Comparison of ENCODE assay signal across 15 cellular contexts in genomic region chr6:90288404-90288803, GRCh38. TPM values are rescaled to one million over a fixed set of nuclear protein-coding genes. Genes with fewer than 3 reads are reported as not detected.
DNase-seq lines count a peak whose midpoint lies in the region; ATAC-seq and TF ChIP-seq lines count a peak whose summit lies in the region.
"Had no signal": no experiment of that assay in that cellular context is flagged by ENCODE, and none has a peak within 500 bp of the region (broad histone marks: within the 10 kb centered on the region; RNA-seq: fewer than 3 reads in every experiment).

No MANE protein-coding gene starts in this region.

- peaks cover 63% of the 10 kb centered on the region for H3K36me3 Mint-ChIP-seq in activated CD8-positive, alpha-beta T cell treated with anti-CD3 and anti-CD28 coated beads for 36 hours (ENCODE audit: low read depth)
- H3K36me3 Mint-ChIP-seq in activated CD8-positive, alpha-beta T cell treated with anti-CD3 and anti-CD28 coated beads, Interleukin-2, amount 10 ng/mL, durations not matched to agents 7 days and 5 days (ENCODE audit: low read depth), result peaks cover 56% of the 10 kb centered on the region
- H3K36me3 Mint-ChIP-seq in osteocyte (ENCODE audit: unreplicated experiment), result peaks cover 6% of the 10 kb centered on the region

- H3K27ac ChIP-seq in psoas muscle (peak overlapping the region; percentile 65), RWPE1 (no peak overlapping the region)
- H3K27ac ChIP-seq: esophagus squamous epithelium had no signal

- H3K27me3 ChIP-seq in psoas muscle (ENCODE audit: insufficient read depth in 3 of 3, low read length in 2 of 3), result no peaks in the 10 kb centered on the region

- H3K9me3 ChIP-seq in psoas muscle, result no peaks in the 10 kb centered on the region

- peak overlapping the region; percentile 2 for H3K4me3 Mint-ChIP-seq in activated CD8-positive, alpha-beta T cell treated with anti-CD3 and anti-CD28 coated beads for 36 hours
- H3K4me3 Mint-ChIP-seq in activated CD8-positive, alpha-beta T cell treated with anti-CD3 and anti-CD28 coated beads, Interleukin-2, amount 10 ng/mL, durations not matched to agents 7 days and 5 days, result no peak overlapping the region
- no peak overlapping the region for H3K4me3 Mint-ChIP-seq in osteocyte (ENCODE audit: unreplicated experiment)
- H3K4me3 Mint-ChIP-seq: HFFc6 had no signal

- H3K27ac Mint-ChIP-seq in activated CD8-positive, alpha-beta T cell treated with anti-CD3 and anti-CD28 coated beads for 36 hours, result peak overlapping the region; percentile 94
- no peak overlapping the region for H3K27ac Mint-ChIP-seq in activated CD8-positive, alpha-beta T cell treated with anti-CD3 and anti-CD28 coated beads, Interleukin-2, amount 10 ng/mL, durations not matched to agents 7 days and 5 days
- H3K27ac Mint-ChIP-seq in osteocyte (ENCODE audit: unreplicated experiment), result no peak overlapping the region
- H3K27ac Mint-ChIP-seq: HFFc6, progenitor cell of endocrine pancreas had no signal

- ATAC-seq in activated CD8-positive, alpha-beta T cell treated with anti-CD3 and anti-CD28 coated beads for 36 hours, result no peak
- ATAC-seq in activated CD8-positive, alpha-beta T cell treated with anti-CD3 and anti-CD28 coated beads, Interleukin-2, amount 10 ng/mL, durations not matched to agents 7 days and 5 days, result no peak
- no peak for ATAC-seq in psoas muscle
- no peak for ATAC-seq in HG03159 (IDR thresholded peaks at IDR 0.05; ENCODE audit: unreplicated experiment)

- POLR2A ChIA-PET in activated CD8-positive, alpha-beta T cell treated with anti-CD3 and anti-CD28 coated beads for 36 hours (lab: Charles Lee), result interaction anchor here (0.8 to 8.0 kb wide), 7 partner anchors 8 to 187 kb away, joined by 3 to 65 read pairs (median 4); no protein-coding TSS in a partner anchor
- POLR2A ChIA-PET in activated CD8-positive, alpha-beta T cell treated with anti-CD3 and anti-CD28 coated beads, Interleukin-2, amount 10 ng/mL, durations not matched to agents 7 days and 5 days (lab: Charles Lee), result interaction anchor here (1.0 to 5.2 kb wide), 7 partner anchors 7 to 191 kb away, joined by 3 to 30 read pairs (median 4); no protein-coding TSS in a partner anchor
- POLR2A ChIA-PET in RWPE1 (lab: Yijun Ruan, JAX; ENCODE audit: low non-redundant PET), result no interaction called here

- intact Hi-C loops in activated CD8-positive, alpha-beta T cell treated with anti-CD3 and anti-CD28 coated beads for 36 hours (cut with micrococcal nuclease), result loop anchor here (10.0 kb wide), 1 partner anchor 296 kb away; the partner anchor contains the start of gene MAP3K7
- intact Hi-C loops in psoas muscle (cut with DNase I), result loop anchor here in 1 of 2 donors (5.0 kb wide), 1 partner anchor 166 kb away; no protein-coding TSS in a partner anchor

- no peak overlapping the region for H3K4me3 ChIP-seq in psoas muscle
- H3K4me3 ChIP-seq: esophagus squamous epithelium had no signal

- CTCF ChIA-PET in activated CD8-positive, alpha-beta T cell treated with anti-CD3 and anti-CD28 coated beads for 36 hours (lab: Charles Lee), result interaction anchor here (0.8 to 14.0 kb wide), 13 partner anchors 15 to 470 kb away, joined by 3 to 231 read pairs (median 4); no protein-coding TSS in a partner anchor
- CTCF ChIA-PET in activated CD8-positive, alpha-beta T cell treated with anti-CD3 and anti-CD28 coated beads, Interleukin-2, amount 10 ng/mL, durations not matched to agents 7 days and 5 days (lab: Charles Lee), result interaction anchor here (0.7 to 8.3 kb wide), 20 partner anchors 10 to 348 kb away, joined by 3 to 253 read pairs (median 4); no protein-coding TSS in a partner anchor
- CTCF ChIA-PET in RWPE1 (lab: Yijun Ruan, JAX), result no interaction called here

- H3K9me3 Mint-ChIP-seq in activated CD8-positive, alpha-beta T cell treated with anti-CD3 and anti-CD28 coated beads for 36 hours, result peaks cover 3% of the 10 kb centered on the region
- H3K9me3 Mint-ChIP-seq in activated CD8-positive, alpha-beta T cell treated with anti-CD3 and anti-CD28 coated beads, Interleukin-2, amount 10 ng/mL, durations not matched to agents 7 days and 5 days (ENCODE audit: insufficient read depth), result peaks cover 12% of the 10 kb centered on the region
- H3K9me3 Mint-ChIP-seq in osteocyte (ENCODE audit: unreplicated experiment), result no peaks in the 10 kb centered on the region
- H3K9me3 Mint-ChIP-seq: HFFc6 had no signal

- DNase-seq in activated CD8-positive, alpha-beta T cell treated with anti-CD3 and anti-CD28 coated beads for 36 hours, result peak; percentile 54
- no peak for DNase-seq in activated CD8-positive, alpha-beta T cell treated with anti-CD3 and anti-CD28 coated beads, Interleukin-2, amount 10 ng/mL, durations not matched to agents 7 days and 5 days
- peak; percentile 31 for DNase-seq in NCI-H2227 treated with DMSO at 0.1 percent for 48 hours (lab: John Stamatoyannopoulos, UW)
- DNase-seq in cerebellar cortex (ENCODE audit: low spot score), result peak; percentile 14
- no peak for DNase-seq in psoas muscle
- DNase-seq in RWPE1 (ENCODE audit: low spot score), result no peak
- no peak for DNase-seq in osteocyte (ENCODE audit: extremely low spot score, unreplicated experiment)
- DNase-seq: activated gamma-delta T cell treated with Interleukin-2 at 50 U/mL for 16 hours; esophagus squamous epithelium; HFFc6; KG1; NCI-H2171; stimulated activated CD4-positive, alpha-beta T cell treated with anti-CD3 and anti-CD28 coated beads, Interleukin-4, amount 100 ng/mL, for 4 hours had no signal

- no peak for TF ChIP-seq CTCF in activated CD8-positive, alpha-beta T cell treated with anti-CD3 and anti-CD28 coated beads for 36 hours (IDR thresholded peaks at IDR 0.05)
- TF ChIP-seq CTCF in psoas muscle (IDR thresholded peaks at IDR 0.05), result no peak
- no peak for TF ChIP-seq CTCF in RWPE1 (conservative IDR thresholded peaks at IDR 0.05; ENCODE audit: low read depth)
- no peak for TF ChIP-seq CTCF in osteocyte (IDR thresholded peaks at IDR 0.05)

- peaks cover 70% of the 10 kb centered on the region for H3K4me1 ChIP-seq in psoas muscle

- no peaks in the 10 kb centered on the region for H3K27me3 Mint-ChIP-seq in activated CD8-positive, alpha-beta T cell treated with anti-CD3 and anti-CD28 coated beads for 36 hours
- no peaks in the 10 kb centered on the region for H3K27me3 Mint-ChIP-seq in activated CD8-positive, alpha-beta T cell treated with anti-CD3 and anti-CD28 coated beads, Interleukin-2, amount 10 ng/mL, durations not matched to agents 7 days and 5 days (ENCODE audit: low read depth)
- peaks cover 32% of the 10 kb centered on the region for H3K27me3 Mint-ChIP-seq in osteocyte (ENCODE audit: unreplicated experiment)

- H3K36me3 ChIP-seq in psoas muscle (ENCODE audit: insufficient read depth in 1 of 2, low read depth in 1 of 2), result no peaks in the 10 kb centered on the region
- H3K36me3 ChIP-seq: esophagus squamous epithelium had no signal

- 15 to 47% (median 25%) methylated on average over 1 of the region's 1 CpG for WGBS in psoas muscle, 3 donors

- H3K4me1 Mint-ChIP-seq in activated CD8-positive, alpha-beta T cell treated with anti-CD3 and anti-CD28 coated beads for 36 hours (ENCODE audit: low read depth), result peaks cover 85% of the 10 kb centered on the region
- H3K4me1 Mint-ChIP-seq in activated CD8-positive, alpha-beta T cell treated with anti-CD3 and anti-CD28 coated beads, Interleukin-2, amount 10 ng/mL, durations not matched to agents 7 days and 5 days (ENCODE audit: low read depth), result peaks cover 92% of the 10 kb centered on the region
- peaks cover 21% of the 10 kb centered on the region for H3K4me1 Mint-ChIP-seq in osteocyte (ENCODE audit: unreplicated experiment)

RNA-seq across cellular contexts. Expression of gene BACH2, which starts 8.2 kb away (rescaled TPM):
- total RNA-seq in activated CD8-positive, alpha-beta T cell treated with anti-CD3 and anti-CD28 coated beads for 36 hours, result 10 to 100 TPM; 60.7 to 66.9 TPM
- total RNA-seq in activated CD8-positive, alpha-beta T cell treated with anti-CD3 and anti-CD28 coated beads, Interleukin-2, amount 10 ng/mL, durations not matched to agents 7 days and 5 days, result 10 to 100 TPM; 61.3 to 70.9 TPM
- total RNA-seq in psoas muscle (10 to 100 TPM in 2 of 4 donors, 1 to 10 TPM in 2; 5.9 to 16.9 (median 10.0) TPM), osteocyte (1.6 and 2.6 TPM in 2 replicates)
- 1 to 10 TPM in 1 of 3 donors, under 1 TPM in 2; 0.12 to 1.2 (median 1.00) TPM for polyA plus RNA-seq in psoas muscle
- total RNA-seq: HFFc6 had no signal

Comparison
In these comparisons a context has a peak if more than half of its experiments do, and no peak if none do; other contexts are left out.
1. DNase-seq: peak in activated CD8-positive, alpha-beta T cell treated with anti-CD3 and anti-CD28 coated beads for 36 hours (single experiment), NCI-H2227 treated with DMSO at 0.1 percent for 48 hours (single experiment) and cerebellar cortex (single experiment); none in activated CD8-positive, alpha-beta T cell treated with anti-CD3 and anti-CD28 coated beads, Interleukin-2, amount 10 ng/mL, durations not matched to agents 7 days and 5 days (single experiment), psoas muscle (0 of 2), RWPE1 (single experiment) and osteocyte (single experiment).